ENCODE assay signal across 1 cellular context in genomic region chr19:38270587-38271167, GRCh38.
TF ChIP-seq lines count a peak whose summit lies in the region.

No MANE protein-coding gene starts in this region.

TF ChIP-seq in K562, 482 proteins besides CTCF, POLR2A, EP300 and RAD21 (continues in another document):
- TF ChIP-seq ZNF592 (IDR thresholded peaks at IDR 0.05), result peak; percentile 91
- TF ChIP-seq ZBTB7A (IDR thresholded peaks at IDR 0.05; ENCODE audit: borderline replicate concordance, control insufficient read depth, low read depth, low read length), result peak; percentile 40; the same call in 1 of the 2 replicates
- no peak for TF ChIP-seq PHB2 (IDR thresholded peaks at IDR 0.05; ENCODE audit: low read depth)
- peak in 2 of 3 experiments; percentile 77 to 87 for TF ChIP-seq YY1 (IDR thresholded peaks at IDR 0.05; ENCODE audit: borderline replicate concordance in 1 of 3, control insufficient read depth in 1 of 3, extremely low read depth in 1 of 3, insufficient read depth in 3 of 3, insufficient read length in 1 of 3, insufficient replicate concordance in 2 of 3, low read depth in 1 of 3, low read length in 2 of 3)
- peak; percentile 58 for TF ChIP-seq HDAC3 (IDR thresholded peaks at IDR 0.05; ENCODE audit: borderline replicate concordance, partially characterized antibody)
- TF ChIP-seq ZBTB9 (CRISPR knock-in tag; IDR thresholded peaks at IDR 0.05), result 0 out of 2 replicates have a peak, but pooled peaks have one; percentile 27
- peak; percentile 34; the same call in 1 of the 2 replicates for TF ChIP-seq SMAD4 (CRISPR knock-in tag; conservative IDR thresholded peaks at IDR 0.05)
- peak; percentile 86 for TF ChIP-seq CBFA2T2 (conservative IDR thresholded peaks at IDR 0.05)
- peak; percentile 49 for TF ChIP-seq PRDM10 (IDR thresholded peaks at IDR 0.05; ENCODE audit: partially characterized antibody)
- peak; percentile 29 for TF ChIP-seq TAF9B (IDR thresholded peaks at IDR 0.05; ENCODE audit: partially characterized antibody)
- peak; percentile 59 for TF ChIP-seq ARID1B (IDR thresholded peaks at IDR 0.05)
- TF ChIP-seq BCOR (IDR thresholded peaks at IDR 0.05), result peak; percentile 21; the same call in 1 of the 2 replicates
- 0 out of 2 replicates have a peak, but pooled peaks have one; percentile 72 for TF ChIP-seq PREB (CRISPR knock-in tag; IDR thresholded peaks at IDR 0.05)
- no peak for TF ChIP-seq ZFP91 (CRISPR knock-in tag; IDR thresholded peaks at IDR 0.05)
- 0 out of 4 replicates have a peak, but pooled peaks of 1 of the 2 experiments have one; percentile 54 for TF ChIP-seq BCLAF1 (IDR thresholded peaks at IDR 0.05; ENCODE audit: borderline replicate concordance in 1 of 2, control insufficient read depth in 1 of 2, low read depth in 2 of 2, low read length in 1 of 2)
- TF ChIP-seq GATAD2A (IDR thresholded peaks at IDR 0.05), result peak; percentile 91; the same call in 1 of the 2 replicates
- TF ChIP-seq ZBTB11 (CRISPR knock-in tag; IDR thresholded peaks at IDR 0.05), result peak in 1 of 3 experiments; percentile 64; a peak in 2 of 6 replicates
- no peak for TF ChIP-seq HMG20B (CRISPR knock-in tag; IDR thresholded peaks at IDR 0.05)
- no peak for TF ChIP-seq ZNF57 (CRISPR knock-in tag; IDR thresholded peaks at IDR 0.05)
- TF ChIP-seq RB1 (IDR thresholded peaks at IDR 0.05; ENCODE audit: low read depth), result 0 out of 2 replicates have a peak, but pooled peaks have one; percentile 35
- no peak for TF ChIP-seq EGR1 (conservative IDR thresholded peaks at IDR 0.05)
- TF ChIP-seq CBFB (CRISPR knock-in tag; IDR thresholded peaks at IDR 0.05), result no peak
- no peak for TF ChIP-seq ZNF75A (CRISPR knock-in tag; IDR thresholded peaks at IDR 0.05)
- TF ChIP-seq ZNF277 (CRISPR knock-in tag; IDR thresholded peaks at IDR 0.05; ENCODE audit: borderline replicate concordance), result no peak
- TF ChIP-seq TCF3 (CRISPR knock-in tag; IDR thresholded peaks at IDR 0.05), result peak; percentile 71
- TF ChIP-seq ZNF197 (CRISPR knock-in tag; IDR thresholded peaks at IDR 0.05; ENCODE audit: low read depth), result peak; percentile 63; the same call in 1 of the 2 replicates
- no peak for TF ChIP-seq NR0B1 (IDR thresholded peaks at IDR 0.05; ENCODE audit: partially characterized antibody)
- TF ChIP-seq NCOR1 (IDR thresholded peaks at IDR 0.05), result peak; percentile 80
- no peak for TF ChIP-seq ATF6 (CRISPR knock-in tag; IDR thresholded peaks at IDR 0.05)
